In the genomic region with DNA sequence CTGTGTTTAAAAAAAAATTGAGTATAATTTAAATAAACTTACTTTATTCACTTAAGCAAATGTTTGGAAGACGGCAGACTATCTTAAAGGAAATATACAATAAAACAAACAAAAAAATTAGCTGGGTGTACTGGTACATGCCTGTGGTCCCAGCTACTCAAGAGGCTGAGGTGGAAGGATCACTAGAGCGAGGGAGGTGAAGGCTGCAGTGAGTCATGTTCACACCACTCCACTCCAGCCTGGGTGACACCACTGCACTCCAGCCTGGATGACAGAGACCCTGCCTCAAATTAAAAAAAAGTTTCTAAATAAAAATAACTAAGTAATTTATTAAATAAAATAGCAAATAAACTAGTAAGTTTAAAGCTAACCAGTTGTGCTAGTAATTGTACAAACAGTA, we compare ENCODE assay signal across 18 cellular contexts. TPM values are rescaled to one million over a fixed set of nuclear protein-coding genes. Genes with fewer than 3 reads are reported as not detected.
DNase-seq lines count a peak whose midpoint lies in the region; ATAC-seq and TF ChIP-seq lines count a peak whose summit lies in the region.
"Had no signal": no experiment of that assay in that cellular context is flagged by ENCODE, and none has a peak within 500 bp of the region (broad histone marks: within the 10 kb centered on the region; RNA-seq: fewer than 3 reads in every experiment).

No MANE protein-coding gene starts in this region.

- BruUV-seq in HCT116 (replicated peaks; lab: Mats Ljungman, UMichigan), result no TSS peak

- TF ChIP-seq CTCF in HCT116 (IDR thresholded peaks at IDR 0.05 in 2 of 3, conservative IDR thresholded peaks at IDR 0.05 in 1 of 3; ENCODE audit: borderline replicate concordance in 1 of 3, insufficient read depth in 1 of 3, low read depth in 2 of 3, low read length in 2 of 3) (no peak), natural killer cell (IDR thresholded peaks at IDR 0.05) (no peak)

- RAD21 ChIA-PET in HCT116 (lab: Charles Lee; ENCODE audit: low non-redundant PET in 1 of 2, low total read pairs in 2 of 2, uncharacterized antibody in 2 of 2, unreplicated experiment in 2 of 2), result no interaction called here

- no peaks in the 10 kb centered on the region for H3K27me3 ChIP-seq in HCT116 (ENCODE audit: insufficient read depth, low read length)
- H3K27me3 ChIP-seq in CD8-positive, alpha-beta memory T cell (ENCODE audit: insufficient read depth, low read length, poor library complexity, severe bottlenecking), result no peaks in the 10 kb centered on the region

- peak; percentile 36 for DNase-seq in activated CD4-positive, alpha-beta memory T cell treated with anti-CD3 and anti-CD28 coated beads for 36 hours
- no peak for DNase-seq in activated CD4-positive, alpha-beta memory T cell treated with anti-CD3 and anti-CD28 coated beads, Interleukin-2, amount 10 ng/mL, durations not matched to agents 7 days and 5 days
- DNase-seq in HCT116 (ENCODE audit: low read depth, low spot score) (no peak), natural killer cell (peak; percentile 23)
- no peak for DNase-seq in CD8-positive, alpha-beta memory T cell
- DNase-seq: activated CD4-positive, alpha-beta T cell treated with anti-CD3 and anti-CD28 coated beads, Interleukin-2, amount 50 U/mL, for 48 hours; activated naive CD4-positive, alpha-beta T cell treated with anti-CD3 and anti-CD28 coated beads, Interleukin-2, amount 50 U/mL, for 16 hours; caudate nucleus; endodermal cell; foreskin fibroblast; SHP77 treated with DMSO at 0.1 percent for 48 hours; stimulated activated CD4-positive, alpha-beta T cell treated with anti-CD3 and anti-CD28 coated beads, Interleukin-2, amount 100 ng/mL, for 24 hours; T-helper 9 cell had no signal

- POLR2A ChIA-PET in activated CD4-positive, alpha-beta memory T cell treated with anti-CD3 and anti-CD28 coated beads for 36 hours (lab: Charles Lee), result no interaction called here
- POLR2A ChIA-PET in activated CD4-positive, alpha-beta memory T cell treated with anti-CD3 and anti-CD28 coated beads, Interleukin-2, amount 10 ng/mL, durations not matched to agents 7 days and 5 days (lab: Charles Lee), result interaction anchor here (0.9 to 1.4 kb wide), 3 partner anchors 9 to 94 kb away, joined by 3 read pairs; no protein-coding TSS in a partner anchor
- POLR2A ChIA-PET in HCT116 (lab: Charles Lee), result no interaction called here
- POLR2A ChIA-PET in CD8-positive, alpha-beta memory T cell (lab: Charles Lee), result no interaction called here

- H3K27ac Mint-ChIP-seq in activated CD4-positive, alpha-beta memory T cell treated with anti-CD3 and anti-CD28 coated beads for 36 hours, result no peak overlapping the region
- H3K27ac Mint-ChIP-seq in activated CD4-positive, alpha-beta memory T cell treated with anti-CD3 and anti-CD28 coated beads, Interleukin-2, amount 10 ng/mL, durations not matched to agents 7 days and 5 days, result no peak overlapping the region
- H3K27ac Mint-ChIP-seq in activated T-helper 17 cell treated with anti-CD3 and anti-CD28 coated beads, Interleukin-2, amount 50 U/mL, for 72 hours, result no peak overlapping the region
- H3K27ac Mint-ChIP-seq in natural killer cell, result peak overlapping the region in 1 of 2 donors; percentile 76
- H3K27ac Mint-ChIP-seq in CD8-positive, alpha-beta memory T cell, result peak overlapping the region in 2 of 8 donors; percentile 13 to 47

- peaks cover 100% of the 10 kb centered on the region for H3K79me2 ChIP-seq in HCT116 (ENCODE audit: insufficient read depth, low read length)

- no peaks in the 10 kb centered on the region for H3K9me3 Mint-ChIP-seq in activated CD4-positive, alpha-beta memory T cell treated with anti-CD3 and anti-CD28 coated beads for 36 hours
- H3K9me3 Mint-ChIP-seq in activated CD4-positive, alpha-beta memory T cell treated with anti-CD3 and anti-CD28 coated beads, Interleukin-2, amount 10 ng/mL, durations not matched to agents 7 days and 5 days, result no peaks in the 10 kb centered on the region
- H3K9me3 Mint-ChIP-seq in activated T-helper 17 cell treated with anti-CD3 and anti-CD28 coated beads, Interleukin-2, amount 50 U/mL, for 72 hours, result no peaks in the 10 kb centered on the region
- H3K9me3 Mint-ChIP-seq in natural killer cell, result no peaks in the 10 kb centered on the region
- H3K9me3 Mint-ChIP-seq in CD8-positive, alpha-beta memory T cell, result no peaks in the 10 kb centered on the region
- H3K9me3 Mint-ChIP-seq: endodermal cell had no signal

- H3K9me3 ChIP-seq in HCT116 (ENCODE audit: control insufficient read depth in 1 of 2, insufficient read depth in 1 of 2, low read depth in 1 of 2, low read length in 2 of 2), result no peaks in the 10 kb centered on the region
- no peaks in the 10 kb centered on the region for H3K9me3 ChIP-seq in CD8-positive, alpha-beta memory T cell (ENCODE audit: low read length)
- H3K9me3 ChIP-seq: thoracic aorta had no signal

- peaks cover 0 to 17% of the 10 kb centered on the region in 2 experiments; a peak in 1 of 4 replicates for H3K4me1 ChIP-seq in HCT116 (ENCODE audit: control insufficient read depth in 1 of 2, insufficient read depth in 2 of 2, low read length in 2 of 2)
- H3K4me1 ChIP-seq in CD8-positive, alpha-beta memory T cell (ENCODE audit: insufficient read depth, low read length), result peaks cover 82% of the 10 kb centered on the region

- no peak for TF ChIP-seq RAD21 in HCT116 (IDR thresholded peaks at IDR 0.05; ENCODE audit: low read depth)

- ATAC-seq in HCT116 (peak; percentile 46; the same call in 1 of the 2 replicates), natural killer cell (peak; percentile 63 to 90 (median 78)), HG02884 (IDR thresholded peaks at IDR 0.05; ENCODE audit: unreplicated experiment) (no peak), HG03378 (IDR thresholded peaks at IDR 0.05; ENCODE audit: unreplicated experiment) (no peak)
- peak; percentile 92 for ATAC-seq in activated T-helper 17 cell treated with anti-CD3 and anti-CD28 coated beads, Interleukin-2, amount 50 U/mL, for 72 hours (replicated peaks)

- peaks cover 10% of the 10 kb centered on the region for H3K36me3 Mint-ChIP-seq in activated CD4-positive, alpha-beta memory T cell treated with anti-CD3 and anti-CD28 coated beads for 36 hours
- peaks cover 36% of the 10 kb centered on the region for H3K36me3 Mint-ChIP-seq in activated CD4-positive, alpha-beta memory T cell treated with anti-CD3 and anti-CD28 coated beads, Interleukin-2, amount 10 ng/mL, durations not matched to agents 7 days and 5 days (ENCODE audit: low read depth)
- H3K36me3 Mint-ChIP-seq in activated T-helper 17 cell treated with anti-CD3 and anti-CD28 coated beads, Interleukin-2, amount 50 U/mL, for 72 hours (ENCODE audit: low read depth), result peaks cover 48% of the 10 kb centered on the region
- no peaks in the 10 kb centered on the region for H3K36me3 Mint-ChIP-seq in natural killer cell
- H3K36me3 Mint-ChIP-seq in CD8-positive, alpha-beta memory T cell, result peaks cover 0 to 30% (median 3%) of the 10 kb centered on the region in 3 donors

- H3K9me2 ChIP-seq in HCT116 (ENCODE audit: insufficient read depth), result no peaks in the 10 kb centered on the region

- H3K27me3 Mint-ChIP-seq in activated CD4-positive, alpha-beta memory T cell treated with anti-CD3 and anti-CD28 coated beads for 36 hours, result no peaks in the 10 kb centered on the region
- no peaks in the 10 kb centered on the region for H3K27me3 Mint-ChIP-seq in activated CD4-positive, alpha-beta memory T cell treated with anti-CD3 and anti-CD28 coated beads, Interleukin-2, amount 10 ng/mL, durations not matched to agents 7 days and 5 days
- H3K27me3 Mint-ChIP-seq in activated T-helper 17 cell treated with anti-CD3 and anti-CD28 coated beads, Interleukin-2, amount 50 U/mL, for 72 hours, result no peaks in the 10 kb centered on the region
- no peaks in the 10 kb centered on the region for H3K27me3 Mint-ChIP-seq in natural killer cell (ENCODE audit: low read depth in 2 of 2)
- no peaks in the 10 kb centered on the region for H3K27me3 Mint-ChIP-seq in CD8-positive, alpha-beta memory T cell

- H2AFZ ChIP-seq in HCT116 (ENCODE audit: low read depth, low read length, poor library complexity, severe bottlenecking), result no peak overlapping the region

- H3K27ac ChIP-seq in HCT116 (ENCODE audit: low read depth, low read length), result no peak overlapping the region
- H3K27ac ChIP-seq in CD8-positive, alpha-beta memory T cell (ENCODE audit: low read depth, low read length), result no peak overlapping the region
- H3K27ac ChIP-seq: thoracic aorta had no signal

- peaks cover 68% of the 10 kb centered on the region; the same call in 1 of the 2 replicates for H4K20me1 ChIP-seq in HCT116 (ENCODE audit: insufficient read depth)

- no peak overlapping the region for H3K4me3 Mint-ChIP-seq in activated CD4-positive, alpha-beta memory T cell treated with anti-CD3 and anti-CD28 coated beads for 36 hours
- H3K4me3 Mint-ChIP-seq in activated CD4-positive, alpha-beta memory T cell treated with anti-CD3 and anti-CD28 coated beads, Interleukin-2, amount 10 ng/mL, durations not matched to agents 7 days and 5 days, result no peak overlapping the region
- no peak overlapping the region for H3K4me3 Mint-ChIP-seq in activated T-helper 17 cell treated with anti-CD3 and anti-CD28 coated beads, Interleukin-2, amount 50 U/mL, for 72 hours
- H3K4me3 Mint-ChIP-seq in natural killer cell, result no peak overlapping the region
- peak overlapping the region in 1 of 7 donors; percentile 74 for H3K4me3 Mint-ChIP-seq in CD8-positive, alpha-beta memory T cell
- H3K4me3 Mint-ChIP-seq: endodermal cell had no signal

- intact Hi-C loops in activated CD4-positive, alpha-beta memory T cell treated with anti-CD3 and anti-CD28 coated beads for 36 hours (cut with micrococcal nuclease), result no loop called here
- intact Hi-C loops in HCT116 (cut with micrococcal nuclease), result no loop called here
- intact Hi-C loops in natural killer cell (cut with micrococcal nuclease), result no loop called here

- H3K4me2 ChIP-seq in HCT116 (ENCODE audit: low read length), result no peak overlapping the region

- no peak for TF ChIP-seq POLR2A in HCT116 (IDR thresholded peaks at IDR 0.05; ENCODE audit: borderline replicate concordance, extremely low read depth, insufficient read depth, insufficient read length)

- no peaks in the 10 kb centered on the region for H3K36me3 ChIP-seq in HCT116 (ENCODE audit: control insufficient read depth in 1 of 2, insufficient read depth in 2 of 2, low read length in 2 of 2)
- peaks cover 3% of the 10 kb centered on the region for H3K36me3 ChIP-seq in CD8-positive, alpha-beta memory T cell (ENCODE audit: insufficient read depth, low read length)
- H3K36me3 ChIP-seq: thoracic aorta had no signal

- H3K9ac ChIP-seq in HCT116 (ENCODE audit: low read length), result no peak overlapping the region

- H3K4me3 ChIP-seq in HCT116 (replicated peaks in 1 of 2; ENCODE audit: low read depth in 1 of 2, low read length in 2 of 2), result no peak overlapping the region
- no peak overlapping the region for H3K4me3 ChIP-seq in CD8-positive, alpha-beta memory T cell (ENCODE audit: low read length)
- H3K4me3 ChIP-seq: lung, thoracic aorta had no signal

- H3K4me1 Mint-ChIP-seq in activated CD4-positive, alpha-beta memory T cell treated with anti-CD3 and anti-CD28 coated beads for 36 hours (ENCODE audit: low read depth), result peaks cover 76% of the 10 kb centered on the region
- peaks cover 67% of the 10 kb centered on the region for H3K4me1 Mint-ChIP-seq in activated CD4-positive, alpha-beta memory T cell treated with anti-CD3 and anti-CD28 coated beads, Interleukin-2, amount 10 ng/mL, durations not matched to agents 7 days and 5 days
- H3K4me1 Mint-ChIP-seq in activated T-helper 17 cell treated with anti-CD3 and anti-CD28 coated beads, Interleukin-2, amount 50 U/mL, for 72 hours, result peaks cover 30% of the 10 kb centered on the region
- peaks cover 71 to 84% of the 10 kb centered on the region in 2 donors for H3K4me1 Mint-ChIP-seq in natural killer cell
- H3K4me1 Mint-ChIP-seq in CD8-positive, alpha-beta memory T cell, result peaks cover 72 to 98% (median 93%) of the 10 kb centered on the region in 3 donors

- CTCF ChIA-PET in activated CD4-positive, alpha-beta memory T cell treated with anti-CD3 and anti-CD28 coated beads for 36 hours (lab: Charles Lee), result interaction anchor here (0.6 to 2.2 kb wide), 5 partner anchors 17 to 300 kb away, joined by 3 to 25 read pairs (median 4); no protein-coding TSS in a partner anchor
- CTCF ChIA-PET in activated CD4-positive, alpha-beta memory T cell treated with anti-CD3 and anti-CD28 coated beads, Interleukin-2, amount 10 ng/mL, durations not matched to agents 7 days and 5 days (lab: Charles Lee), result interaction anchor here (0.8 to 2.9 kb wide), 6 partner anchors 17 to 299 kb away, joined by 3 to 24 read pairs (median 6); partner anchors contain the start of gene SDC1
- CTCF ChIA-PET in HCT116 (lab: Charles Lee), result interaction anchor here (1.8 kb wide), 1 partner anchor 17 kb away, joined by 6 read pairs; no protein-coding TSS in a partner anchor
- CTCF ChIA-PET in CD8-positive, alpha-beta memory T cell (lab: Charles Lee), result interaction anchor here (2.1 kb wide), 1 partner anchor 17 kb away, joined by 8 read pairs; no protein-coding TSS in a partner anchor

RNA-seq across cellular contexts. Expression of gene PUM2, which starts 7.5 kb away (rescaled TPM):
- 100 to 1,000 TPM; 122 TPM for total RNA-seq in activated CD4-positive, alpha-beta memory T cell treated with anti-CD3 and anti-CD28 coated beads for 36 hours
- total RNA-seq in activated CD4-positive, alpha-beta memory T cell treated with anti-CD3 and anti-CD28 coated beads, Interleukin-2, amount 10 ng/mL, durations not matched to agents 7 days and 5 days, result 100 to 1,000 TPM; 141 to 147 TPM
- 105 TPM for total RNA-seq in HCT116 (2021; ENCODE audit: unreplicated experiment)
- polyA plus RNA-seq in HCT116 (2012), result 39.0 and 39.7 TPM in 2 replicates
- 100 to 1,000 TPM; 113 to 120 TPM for total RNA-seq in activated T-helper 17 cell treated with anti-CD3 and anti-CD28 coated beads, Interleukin-2, amount 50 U/mL, for 72 hours
- total RNA-seq in natural killer cell, result 100 to 1,000 TPM; 115 to 157 (median 130) TPM
- total RNA-seq in CD8-positive, alpha-beta memory T cell, result 100 to 1,000 TPM; 120 to 121 TPM
- 17.0 TPM for polyA plus RNA-seq in CD8-positive, alpha-beta memory T cell

Comparison
In these comparisons a context has a peak if more than half of its experiments do, and no peak if none do; other contexts are left out.
1. DNase-seq: peak in activated CD4-positive, alpha-beta memory T cell treated with anti-CD3 and anti-CD28 coated beads for 36 hours (single experiment) and natural killer cell (single experiment); none in activated CD4-positive, alpha-beta memory T cell treated with anti-CD3 and anti-CD28 coated beads, Interleukin-2, amount 10 ng/mL, durations not matched to agents 7 days and 5 days (single experiment), HCT116 (single experiment) and CD8-positive, alpha-beta memory T cell (0 of 5).
2. ATAC-seq: peak in HCT116 (single experiment), activated T-helper 17 cell treated with anti-CD3 and anti-CD28 coated beads, Interleukin-2, amount 50 U/mL, for 72 hours (single experiment) and natural killer cell (3 of 3); none in HG02884 (single experiment) and HG03378 (single experiment).